ENCODE assay signal across 9 cellular contexts in genomic region chr2:216691210-216691741, GRCh38. TPM values are rescaled to one million over a fixed set of nuclear protein-coding genes. Genes with fewer than 3 reads are reported as not detected.
DNase-seq lines count a peak whose midpoint lies in the region; ATAC-seq, FAIRE-seq and TF ChIP-seq lines count a peak whose summit lies in the region.
"Had no signal": no experiment of that assay in that cellular context is flagged by ENCODE, and none has a peak within 500 bp of the region (broad histone marks: within the 10 kb centered on the region; RNA-seq: fewer than 3 reads in every experiment).

No MANE protein-coding gene starts in this region.

- peak overlapping the region; percentile 74 for H3K9ac ChIP-seq in astrocyte (ENCODE audit: low read length)
- H3K9ac ChIP-seq: BLaER1 treated with 17β-estradiol and CSF1 and Interleukin-3, amounts not matched to agents 10 nM and 100 nM had no signal

- H3K4me3 ChIP-seq in astrocyte (ENCODE audit: insufficient read depth, low read depth, low read length) (peak overlapping the region; percentile 60), right cardiac atrium (ENCODE audit: low read length) (peak overlapping the region; percentile 53)

- H2AFZ ChIP-seq in astrocyte (ENCODE audit: low read depth, low read length) = peak overlapping the region; percentile 46

- peaks cover 66% of the 10 kb centered on the region for H3K27me3 Mint-ChIP-seq in activated CD4-positive, alpha-beta T cell treated with anti-CD3 and anti-CD28 coated beads, Interleukin-2, amount 10 ng/mL, durations not matched to agents 7 days and 5 days
- no peaks in the 10 kb centered on the region for H3K27me3 Mint-ChIP-seq in astrocyte (ENCODE audit: low read depth, unreplicated experiment)

- FAIRE-seq in astrocyte (lab: Jason Lieb, UNC) = peak; percentile 47

- no peaks in the 10 kb centered on the region for H3K9me3 Mint-ChIP-seq in activated CD4-positive, alpha-beta T cell treated with anti-CD3 and anti-CD28 coated beads, Interleukin-2, amount 10 ng/mL, durations not matched to agents 7 days and 5 days
- no peaks in the 10 kb centered on the region for H3K9me3 Mint-ChIP-seq in astrocyte (ENCODE audit: unreplicated experiment)

- H3K4me3 Mint-ChIP-seq in activated CD4-positive, alpha-beta T cell treated with anti-CD3 and anti-CD28 coated beads, Interleukin-2, amount 10 ng/mL, durations not matched to agents 7 days and 5 days = peak overlapping the region; percentile 37
- peak overlapping the region; percentile 81 for H3K4me3 Mint-ChIP-seq in astrocyte (ENCODE audit: unreplicated experiment)

- H3K27me3 ChIP-seq in astrocyte (ENCODE audit: insufficient read depth, low read length) (no peaks in the 10 kb centered on the region), right cardiac atrium (ENCODE audit: control insufficient read depth, insufficient read depth) (no peaks in the 10 kb centered on the region)

- H3K4me1 Mint-ChIP-seq in activated CD4-positive, alpha-beta T cell treated with anti-CD3 and anti-CD28 coated beads, Interleukin-2, amount 10 ng/mL, durations not matched to agents 7 days and 5 days = peaks cover 29% of the 10 kb centered on the region
- H3K4me1 Mint-ChIP-seq in astrocyte (ENCODE audit: low read depth, unreplicated experiment) = peaks cover 35% of the 10 kb centered on the region

- H3K27ac ChIP-seq in astrocyte (ENCODE audit: low read depth, low read length) (peak overlapping the region; percentile 59), right cardiac atrium (ENCODE audit: low read length) (peak overlapping the region; percentile 94)
- H3K27ac ChIP-seq: BLaER1 treated with 17β-estradiol and CSF1 and Interleukin-3, amounts not matched to agents 10 nM and 100 nM had no signal

- POLR2A ChIA-PET in activated CD4-positive, alpha-beta T cell treated with anti-CD3 and anti-CD28 coated beads, Interleukin-2, amount 10 ng/mL, durations not matched to agents 7 days and 5 days (lab: Charles Lee) = no interaction called here

- ATAC-seq in right cardiac atrium (peak; percentile 84 to 85), HG03378 (IDR thresholded peaks at IDR 0.05; ENCODE audit: unreplicated experiment) (no peak)

- 12% methylated on average over 12 of the region's 12 CpGs for WGBS in right cardiac atrium

- peaks cover 61% of the 10 kb centered on the region for H3K79me2 ChIP-seq in astrocyte (ENCODE audit: insufficient read depth, low read length)

- H3K36me3 ChIP-seq in astrocyte (ENCODE audit: insufficient read depth, low read length) = peaks cover 7% of the 10 kb centered on the region
- H3K36me3 ChIP-seq: BLaER1 treated with 17β-estradiol and CSF1 and Interleukin-3, amounts not matched to agents 10 nM and 100 nM had no signal

- H3K27ac Mint-ChIP-seq in activated CD4-positive, alpha-beta T cell treated with anti-CD3 and anti-CD28 coated beads, Interleukin-2, amount 10 ng/mL, durations not matched to agents 7 days and 5 days = no peak overlapping the region
- peak overlapping the region; percentile 30 for H3K27ac Mint-ChIP-seq in astrocyte (ENCODE audit: unreplicated experiment)

- H3K36me3 Mint-ChIP-seq in activated CD4-positive, alpha-beta T cell treated with anti-CD3 and anti-CD28 coated beads, Interleukin-2, amount 10 ng/mL, durations not matched to agents 7 days and 5 days (ENCODE audit: low read depth) = no peaks in the 10 kb centered on the region
- peaks cover 4% of the 10 kb centered on the region for H3K36me3 Mint-ChIP-seq in astrocyte (ENCODE audit: low read depth, unreplicated experiment)

- intact Hi-C loops in right cardiac atrium (cut with DNase I) = loop anchor here (5.0 to 10.0 kb wide), 7 partner anchors 294 to 1024 kb away; no protein-coding TSS in a partner anchor
- intact Hi-C loops in posterior cingulate gyrus (cut with DNase I) = loop anchor here (10.0 kb wide), 1 partner anchor 374 kb away; no protein-coding TSS in a partner anchor

- CTCF ChIA-PET in activated CD4-positive, alpha-beta T cell treated with anti-CD3 and anti-CD28 coated beads, Interleukin-2, amount 10 ng/mL, durations not matched to agents 7 days and 5 days (lab: Charles Lee) = no interaction called here

- DNase-seq in activated CD4-positive, alpha-beta T cell treated with anti-CD3 and anti-CD28 coated beads, Interleukin-2, amount 10 ng/mL, durations not matched to agents 7 days and 5 days = peak; percentile 36
- no peak for DNase-seq in activated CD4-positive, alpha-beta T cell treated with anti-CD3 and anti-CD28 coated beads for 1 hour
- DNase-seq in NCI-H345 treated with DMSO at 0.1 percent for 48 hours (lab: John Stamatoyannopoulos, UW; ENCODE audit: unreplicated experiment) (peak; percentile 67), astrocyte (ENCODE audit: low read depth) (peak; percentile 78), right cardiac atrium (peak; percentile 90 to 94 (median 93)), posterior cingulate gyrus (peak; percentile 56 to 96 (median 80)), GF-D8 (lab: John Stamatoyannopoulos, UW) (no peak)

- H3K9me3 ChIP-seq in astrocyte (ENCODE audit: insufficient read depth, low read depth, low read length) = no peaks in the 10 kb centered on the region
- no peaks in the 10 kb centered on the region for H3K9me3 ChIP-seq in right cardiac atrium (ENCODE audit: control insufficient read depth, low read length)
- H3K9me3 ChIP-seq: BLaER1 treated with 17β-estradiol and CSF1 and Interleukin-3, amounts not matched to agents 10 nM and 100 nM had no signal

- H3K4me2 ChIP-seq in astrocyte (ENCODE audit: low read length) = peak overlapping the region; percentile 95

- peaks cover 38% of the 10 kb centered on the region for H3K4me1 ChIP-seq in astrocyte (ENCODE audit: insufficient read depth, low read length)
- peaks cover 13% of the 10 kb centered on the region for H3K4me1 ChIP-seq in right cardiac atrium (ENCODE audit: control insufficient read depth, insufficient read depth, low read length)

- TF ChIP-seq CTCF in astrocyte (IDR thresholded peaks at IDR 0.05; ENCODE audit: insufficient read depth, low read depth, low read length) = no peak

- peaks cover 43% of the 10 kb centered on the region for H4K20me1 ChIP-seq in astrocyte (ENCODE audit: insufficient read depth, low read length)

RNA-seq across cellular contexts. Expression of gene IGFBP5, which starts 4.1 kb away (rescaled TPM):
- total RNA-seq in activated CD4-positive, alpha-beta T cell treated with anti-CD3 and anti-CD28 coated beads, Interleukin-2, amount 10 ng/mL, durations not matched to agents 7 days and 5 days = not detected
- total RNA-seq in astrocyte = 422 and 452 TPM in 2 replicates
- 100 to 1,000 TPM; 170 to 409 (median 309) TPM for total RNA-seq in right cardiac atrium
- polyA plus RNA-seq in right cardiac atrium = 162 TPM

RNA-seq across cellular contexts. Expression of gene IGFBP2, which starts 58.1 kb away (rescaled TPM):
- 10 to 100 TPM; 10.3 to 10.9 TPM for total RNA-seq in activated CD4-positive, alpha-beta T cell treated with anti-CD3 and anti-CD28 coated beads, Interleukin-2, amount 10 ng/mL, durations not matched to agents 7 days and 5 days
- 944 and 1,071 TPM in 2 replicates for total RNA-seq in astrocyte
- total RNA-seq in right cardiac atrium = 100 to 1,000 TPM in 2 of 4 donors, 10 to 100 TPM in 2; 62.6 to 168 (median 92.4) TPM
- 115 TPM for polyA plus RNA-seq in right cardiac atrium

Comparison
In these comparisons a context has a peak if more than half of its experiments do, and no peak if none do; other contexts are left out.
1. DNase-seq: peak in activated CD4-positive, alpha-beta T cell treated with anti-CD3 and anti-CD28 coated beads, Interleukin-2, amount 10 ng/mL, durations not matched to agents 7 days and 5 days (single experiment), NCI-H345 treated with DMSO at 0.1 percent for 48 hours (single experiment), astrocyte (single experiment), right cardiac atrium (3 of 3) and posterior cingulate gyrus (10 of 10); none in activated CD4-positive, alpha-beta T cell treated with anti-CD3 and anti-CD28 coated beads for 1 hour (single experiment) and GF-D8 (single experiment).
2. RNA of gene IGFBP5, which starts 4.1 kb away (total RNA-seq): 422 to 452 TPM in astrocyte and 170 to 409 TPM in right cardiac atrium; not detected in activated CD4-positive, alpha-beta T cell treated with anti-CD3 and anti-CD28 coated beads, Interleukin-2, amount 10 ng/mL, durations not matched to agents 7 days and 5 days; every median in the first group is over 100 times any median in the second.